21 cellular contexts compared by ENCODE assay signal in the genomic region with DNA sequence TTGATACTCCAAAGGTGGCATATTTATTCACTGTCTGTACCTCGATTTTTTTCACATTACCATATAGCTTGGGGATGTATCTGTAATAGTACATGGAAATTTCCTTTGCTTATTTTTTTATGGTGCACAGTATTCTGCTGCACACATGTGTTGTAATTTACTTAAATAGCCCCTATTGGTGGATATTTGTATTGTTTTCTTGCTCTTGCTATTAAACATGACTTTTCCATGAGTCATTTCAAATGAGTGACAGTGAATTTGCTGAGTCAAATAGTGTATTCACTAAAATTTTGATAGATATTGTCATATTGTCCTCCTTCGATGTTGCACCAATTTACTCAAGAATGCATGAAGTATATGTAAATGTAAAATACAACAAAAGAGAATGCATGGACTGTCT.
A peak's percentile ranks its signal among the peaks of the same experiment; 100 is the strongest.
DNase-seq lines count a peak whose midpoint lies in the region; ATAC-seq, FAIRE-seq and TF ChIP-seq lines count a peak whose summit lies in the region.
"Had no signal": no experiment of that assay in that cellular context is flagged by ENCODE, and none has a peak within 500 bp of the region (broad histone marks: within the 10 kb centered on the region; RNA-seq: fewer than 3 reads in every experiment).

No MANE protein-coding gene starts in this region.

- H3K4me1 ChIP-seq in GM12878 (ENCODE audit: control insufficient read depth, insufficient read depth, low read length) (no peaks in the 10 kb centered on the region), neuronal stem cell (ENCODE audit: control insufficient read depth in 2 of 2, insufficient read depth in 1 of 2, low read depth in 1 of 2, low read length in 2 of 2) (no peaks in the 10 kb centered on the region)
- no peaks in the 10 kb centered on the region for H3K4me1 ChIP-seq in CD4-positive, alpha-beta memory T cell (ENCODE audit: insufficient read depth, low read length)

- TF ChIP-seq RAD21 in GM12878 (IDR thresholded peaks at IDR 0.05; ENCODE audit: insufficient read depth, low read depth, low read length), result no peak

- H2BK5ac ChIP-seq in neuronal stem cell (ENCODE audit: low read length), result no peak overlapping the region

- no peak overlapping the region for H3K4ac ChIP-seq in neuronal stem cell (ENCODE audit: low read length)

- no peak for TF ChIP-seq EP300 in GM12878 (IDR thresholded peaks at IDR 0.05; ENCODE audit: borderline replicate concordance in 1 of 2, control insufficient read depth in 1 of 2, low read depth in 2 of 2, low read length in 2 of 2)

- H3K79me1 ChIP-seq in neuronal stem cell (ENCODE audit: low read depth, low read length), result no peaks in the 10 kb centered on the region

- H3K14ac ChIP-seq in neuronal stem cell (ENCODE audit: low read length), result no peak overlapping the region

- H3K4me2 ChIP-seq in GM12878 (ENCODE audit: control insufficient read depth, insufficient read depth) (no peak overlapping the region), neuronal stem cell (ENCODE audit: insufficient read depth, low read length, poor library complexity, severe bottlenecking) (no peak overlapping the region)

- TF ChIP-seq CTCF in GM12878 (IDR thresholded peaks at IDR 0.05 in 2 of 3, conservative IDR thresholded peaks at IDR 0.05 in 1 of 3; ENCODE audit: control insufficient read depth in 2 of 3, extremely low read depth in 1 of 3, insufficient read depth in 1 of 3, low read depth in 3 of 3, low read length in 3 of 3) (no peak), kidney epithelial cell (IDR thresholded peaks at IDR 0.05; ENCODE audit: insufficient read depth, low read length, poor library complexity, severe bottlenecking) (peak; percentile 1)

- no peak overlapping the region for H3K27ac Mint-ChIP-seq in CD4-positive, alpha-beta memory T cell
- H3K27ac Mint-ChIP-seq: activated CD8-positive, alpha-beta memory T cell treated with anti-CD3 and anti-CD28 coated beads, Interleukin-2, amount 10 ng/mL, durations not matched to agents 7 days and 5 days; activated naive CD8-positive, alpha-beta T cell treated with anti-CD3 and anti-CD28 coated beads, Interleukin-2, amount 50 U/mL, for 24 hours; activated T-helper 2 cell treated with anti-CD3 and anti-CD28 coated beads, Interferon-gamma antibody, Interleukin-2, Interleukin-4, amounts not matched to agents 10 μg/mL and 5 μg/mL and 100 μg/mL, durations not matched to agents 14 hours and 24 hours and 36 hours; CD8-positive, alpha-beta memory T cell; dendritic cell treated with granulocyte-macrophage colony-stimulating factor and Interleukin-4, amounts not matched to agents 40 ng/mL and 50 ng/mL, for 4 days had no signal

- peaks cover 0 to 1% of the 10 kb centered on the region in 2 donors for H3K27me3 Mint-ChIP-seq in CD4-positive, alpha-beta memory T cell
- H3K27me3 Mint-ChIP-seq: dendritic cell treated with granulocyte-macrophage colony-stimulating factor and Interleukin-4, amounts not matched to agents 40 ng/mL and 50 ng/mL, for 4 days had no signal

- peak; percentile 54 for ATAC-seq in HG03520 (IDR thresholded peaks at IDR 0.05; ENCODE audit: unreplicated experiment)
- ATAC-seq in GM12878, result peak; percentile 38; the same call in 2 of the 3 replicates
- no peak for ATAC-seq in GM21447 (IDR thresholded peaks at IDR 0.05; ENCODE audit: unreplicated experiment)
- ATAC-seq: activated CD8-positive, alpha-beta memory T cell treated with anti-CD3 and anti-CD28 coated beads, Interleukin-2, amount 10 ng/mL, durations not matched to agents 7 days and 5 days; activated naive CD8-positive, alpha-beta T cell treated with anti-CD3 and anti-CD28 coated beads, Interleukin-2, amount 50 U/mL, for 24 hours; left ventricle myocardium superior had no signal

- H3K79me2 ChIP-seq in GM12878 (ENCODE audit: control insufficient read depth, insufficient read depth, low read length), result no peaks in the 10 kb centered on the region

- no peak for TF ChIP-seq POLR2A in GM12878 (IDR thresholded peaks at IDR 0.05; ENCODE audit: low read depth, low read length)

- RAD21 ChIA-PET in GM12878 (lab: Charles Lee; ENCODE audit: unreplicated experiment), result no interaction called here

- WGBS in GM12878 (ENCODE audit: insufficient coverage, insufficient replicate concordance, low lambda C conversion rate, missing lambda C conversion rate), result 0% methylated on average over 2 of the region's 2 CpGs
- no CpG with 5 or more reads among the region's 2 CpGs for WGBS in neuronal stem cell (ENCODE audit: extremely low coverage in 2 of 2, insufficient read length in 2 of 2, insufficient replicate concordance in 1 of 2), 2 donors

- H3K23ac ChIP-seq in neuronal stem cell (ENCODE audit: low read depth, low read length, poor library complexity), result no peak overlapping the region

- DNase-seq in DMS 273 (lab: John Stamatoyannopoulos, UW; ENCODE audit: unreplicated experiment), result peak; percentile 17
- no peak for DNase-seq in GM12878 (ENCODE audit: low read depth, low spot score)
- no peak for DNase-seq in kidney epithelial cell (ENCODE audit: low read depth)
- no peak for DNase-seq in neuronal stem cell (ENCODE audit: low spot score)
- DNase-seq in CD4-positive, alpha-beta memory T cell, result no peak
- DNase-seq: activated CD4-positive, alpha-beta T cell treated with anti-CD3 and anti-CD28 coated beads for 4 hours; activated CD8-positive, alpha-beta memory T cell treated with anti-CD3 and anti-CD28 coated beads, Interleukin-2, amount 10 ng/mL, durations not matched to agents 7 days and 5 days; activated naive CD8-positive, alpha-beta T cell treated with anti-CD3 and anti-CD28 coated beads, Interleukin-2, amount 50 U/mL, for 24 hours; brain microvascular endothelial cell; CD8-positive, alpha-beta memory T cell; left ventricle myocardium superior; NCI-H146; NCI-H2227 treated with DMSO at 0.1 percent for 48 hours; nucleus accumbens; retina had no signal

- no peaks in the 10 kb centered on the region for H3K4me1 Mint-ChIP-seq in CD4-positive, alpha-beta memory T cell
- H3K4me1 Mint-ChIP-seq: activated CD8-positive, alpha-beta memory T cell treated with anti-CD3 and anti-CD28 coated beads, Interleukin-2, amount 10 ng/mL, durations not matched to agents 7 days and 5 days; activated naive CD8-positive, alpha-beta T cell treated with anti-CD3 and anti-CD28 coated beads, Interleukin-2, amount 50 U/mL, for 24 hours; CD8-positive, alpha-beta memory T cell had no signal

- H3K27me3 ChIP-seq in GM12878 (replicated peaks in 1 of 2; ENCODE audit: control insufficient read depth in 2 of 2, insufficient read depth in 2 of 2, low read length in 1 of 2) (no peaks in the 10 kb centered on the region), kidney epithelial cell (ENCODE audit: control insufficient read depth, insufficient read depth, low read length) (no peaks in the 10 kb centered on the region), neuronal stem cell (ENCODE audit: control insufficient read depth in 3 of 3, insufficient read depth in 3 of 3, low read depth in 1 of 3, low read length in 3 of 3) (no peaks in the 10 kb centered on the region)
- H3K27me3 ChIP-seq in CD4-positive, alpha-beta memory T cell (ENCODE audit: insufficient read depth, low read length), result no peaks in the 10 kb centered on the region
- H3K27me3 ChIP-seq: brain microvascular endothelial cell had no signal

- intact Hi-C loops in GM12878 (cut with micrococcal nuclease; ENCODE audit: unreplicated experiment), result no loop called here
- intact Hi-C loops in CD4-positive, alpha-beta memory T cell (cut with micrococcal nuclease), result no loop called here

- H2BK12ac ChIP-seq in neuronal stem cell (ENCODE audit: low read length), result no peak overlapping the region

- no peaks in the 10 kb centered on the region for H4K20me1 ChIP-seq in GM12878 (ENCODE audit: control insufficient read depth, insufficient read depth)

- BruUV-seq in GM12878 (replicated peaks; lab: Mats Ljungman, UMichigan), result no TSS peak

- POLR2A ChIA-PET in GM12878 (lab: Charles Lee), result no interaction called here
- POLR2A ChIA-PET in CD4-positive, alpha-beta memory T cell (lab: Charles Lee; ENCODE audit: partially characterized antibody), result no interaction called here

- H3K27ac ChIP-seq in GM12878 (ENCODE audit: control insufficient read depth, insufficient read depth), result no peak overlapping the region
- no peak overlapping the region for H3K27ac ChIP-seq in neuronal stem cell (replicated peaks; ENCODE audit: low read length)
- no peak overlapping the region for H3K27ac ChIP-seq in CD4-positive, alpha-beta memory T cell (ENCODE audit: low read depth, low read length)
- H3K27ac ChIP-seq: brain microvascular endothelial cell had no signal

- no peak overlapping the region for H3K18ac ChIP-seq in neuronal stem cell (ENCODE audit: low read length)

- H2AK5ac ChIP-seq in neuronal stem cell (ENCODE audit: low read depth, low read length), result no peak overlapping the region

- H2BK15ac ChIP-seq in neuronal stem cell (ENCODE audit: low read length), result no peak overlapping the region

- no peak overlapping the region for H4K91ac ChIP-seq in neuronal stem cell (ENCODE audit: low read depth, low read length, poor library complexity)

- no peak overlapping the region for H4K8ac ChIP-seq in neuronal stem cell (ENCODE audit: low read depth, low read length)

- CTCF ChIA-PET in GM12878 (lab: Yijun Ruan, JAX), result no interaction called here
- CTCF ChIA-PET in CD4-positive, alpha-beta memory T cell (lab: Charles Lee; ENCODE audit: partially characterized antibody), result no interaction called here

- no peak for FAIRE-seq in GM12878 (lab: Jason Lieb, UNC)
- FAIRE-seq: GM18507, TTC549 had no signal

- H2AFZ ChIP-seq in GM12878 (ENCODE audit: control insufficient read depth, low read depth, low read length), result no peak overlapping the region
- no peak overlapping the region for H2AFZ ChIP-seq in neuronal stem cell (ENCODE audit: low read length)

- H2BK120ac ChIP-seq in neuronal stem cell (ENCODE audit: low read depth, low read length), result no peak overlapping the region

- H3K9me3 ChIP-seq in GM12878 (replicated peaks; ENCODE audit: control insufficient read depth, insufficient read depth, low read length) (no peaks in the 10 kb centered on the region), neuronal stem cell (replicated peaks in 1 of 2; ENCODE audit: control insufficient read depth in 2 of 2, insufficient read depth in 1 of 2, low read depth in 1 of 2, low read length in 2 of 2) (no peaks in the 10 kb centered on the region)
- H3K9me3 ChIP-seq in CD4-positive, alpha-beta memory T cell (ENCODE audit: control insufficient read depth in 1 of 2, low read length in 2 of 2), result no peaks in the 10 kb centered on the region

- no peak overlapping the region for H3K4me3 Mint-ChIP-seq in CD4-positive, alpha-beta memory T cell
- H3K4me3 Mint-ChIP-seq: activated CD8-positive, alpha-beta memory T cell treated with anti-CD3 and anti-CD28 coated beads, Interleukin-2, amount 10 ng/mL, durations not matched to agents 7 days and 5 days; activated naive CD8-positive, alpha-beta T cell treated with anti-CD3 and anti-CD28 coated beads, Interleukin-2, amount 50 U/mL, for 24 hours; CD8-positive, alpha-beta memory T cell; dendritic cell treated with granulocyte-macrophage colony-stimulating factor and Interleukin-4, amounts not matched to agents 40 ng/mL and 50 ng/mL, for 4 days had no signal

- peaks cover 0 to 7% (median 0%) of the 10 kb centered on the region in 8 donors for H3K9me3 Mint-ChIP-seq in CD4-positive, alpha-beta memory T cell
- H3K9me3 Mint-ChIP-seq: activated naive CD8-positive, alpha-beta T cell treated with anti-CD3 and anti-CD28 coated beads, Interleukin-2, amount 50 U/mL, for 24 hours; activated T-helper 2 cell treated with anti-CD3 and anti-CD28 coated beads, Interferon-gamma antibody, Interleukin-2, Interleukin-4, amounts not matched to agents 10 μg/mL and 5 μg/mL and 100 μg/mL, durations not matched to agents 14 hours and 24 hours and 36 hours; CD8-positive, alpha-beta memory T cell; dendritic cell treated with granulocyte-macrophage colony-stimulating factor and Interleukin-4, amounts not matched to agents 40 ng/mL and 50 ng/mL, for 4 days had no signal

- H3K4me3 ChIP-seq in GM12878, result no peak overlapping the region
- no peak overlapping the region for H3K4me3 ChIP-seq in kidney epithelial cell (ENCODE audit: low read depth, low read length)
- no peak overlapping the region for H3K4me3 ChIP-seq in neuronal stem cell (ENCODE audit: low read length in 2 of 2)
- H3K4me3 ChIP-seq in CD4-positive, alpha-beta memory T cell (ENCODE audit: low read length in 2 of 2), result no peak overlapping the region

- SMC1A ChIA-PET in GM12878 (lab: Charles Lee; ENCODE audit: uncharacterized antibody, unreplicated experiment), result interaction anchor here (1.2 kb wide), 1 partner anchor 66 kb away, joined by 3 read pairs; no protein-coding TSS in a partner anchor

- no peaks in the 10 kb centered on the region for H3K36me3 Mint-ChIP-seq in CD4-positive, alpha-beta memory T cell
- H3K36me3 Mint-ChIP-seq: activated CD8-positive, alpha-beta memory T cell treated with anti-CD3 and anti-CD28 coated beads, Interleukin-2, amount 10 ng/mL, durations not matched to agents 7 days and 5 days; CD8-positive, alpha-beta memory T cell had no signal

- H3K9ac ChIP-seq in GM12878 (ENCODE audit: control insufficient read depth, insufficient read depth, low read length), result no peak overlapping the region
- no peak overlapping the region for H3K9ac ChIP-seq in neuronal stem cell (ENCODE audit: low read depth, low read length, poor library complexity)

- in situ Hi-C loops in GM12878 (cut with MboI), result no loop called here

- no peaks in the 10 kb centered on the region for H3K36me3 ChIP-seq in GM12878 (ENCODE audit: control insufficient read depth in 2 of 2, insufficient read depth in 2 of 2, low read length in 1 of 2)
- no peaks in the 10 kb centered on the region for H3K36me3 ChIP-seq in kidney epithelial cell (ENCODE audit: control insufficient read depth, insufficient read depth, low read length)
- H3K36me3 ChIP-seq in neuronal stem cell (replicated peaks in 1 of 2; ENCODE audit: control insufficient read depth in 2 of 2, insufficient read depth in 2 of 2, low read length in 2 of 2), result no peaks in the 10 kb centered on the region
- H3K36me3 ChIP-seq in CD4-positive, alpha-beta memory T cell (ENCODE audit: insufficient read depth, low read length), result no peaks in the 10 kb centered on the region
- H3K36me3 ChIP-seq: brain microvascular endothelial cell had no signal
